In the genomic region with DNA sequence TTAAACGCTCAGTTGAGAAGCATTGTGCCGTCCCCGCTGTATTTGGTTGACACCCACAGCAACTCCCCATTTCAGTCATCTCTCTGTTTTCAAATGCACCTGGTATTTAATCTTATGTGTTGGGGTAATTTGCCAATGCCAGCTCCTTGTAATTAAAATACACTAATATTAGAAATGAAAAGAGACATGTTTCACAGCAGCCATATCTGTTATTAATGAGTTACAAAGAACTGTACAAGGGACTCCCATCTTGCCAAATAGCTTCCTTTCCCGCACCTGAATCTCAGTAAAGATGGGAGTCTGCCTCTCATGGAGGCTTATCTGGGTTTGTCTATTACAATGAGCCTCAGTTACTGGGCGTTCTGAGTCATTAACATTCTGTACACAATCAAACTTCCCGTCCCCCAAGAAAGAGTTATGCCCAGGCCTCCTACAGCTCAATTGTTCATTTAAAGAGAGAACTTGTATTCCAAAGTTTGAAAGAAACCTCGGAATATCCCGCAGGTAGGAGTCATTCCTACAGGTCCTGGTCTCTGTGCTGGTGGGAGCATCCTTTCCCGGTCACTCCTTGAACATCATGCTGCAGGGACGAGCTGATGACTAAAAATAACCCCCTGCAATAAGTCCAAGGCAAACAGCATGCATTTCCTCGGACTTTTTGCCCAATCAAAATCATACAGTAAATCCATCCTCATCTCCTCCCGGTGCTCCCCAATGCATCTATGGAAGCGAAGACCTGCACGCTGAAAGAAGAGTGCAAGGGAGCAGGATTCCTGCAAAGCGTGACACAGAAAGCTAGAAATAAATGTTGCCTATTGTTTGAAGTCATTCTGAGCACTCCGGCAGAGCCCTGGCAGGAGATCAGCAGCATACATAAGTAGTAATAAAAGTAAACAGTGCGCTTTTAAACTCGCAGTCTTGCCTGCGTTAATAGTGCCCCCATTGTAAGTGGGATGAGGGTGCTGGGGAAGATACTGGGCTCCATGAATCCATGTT, we compare ENCODE assay signal across 12 cellular contexts. TPM values are rescaled to one million over a fixed set of nuclear protein-coding genes. Genes with fewer than 3 reads are reported as not detected.
DNase-seq lines count a peak whose midpoint lies in the region; ATAC-seq and TF ChIP-seq lines count a peak whose summit lies in the region.
"Had no signal": no experiment of that assay in that cellular context is flagged by ENCODE, and none has a peak within 500 bp of the region (broad histone marks: within the 10 kb centered on the region; RNA-seq: fewer than 3 reads in every experiment).

No MANE protein-coding gene starts in this region.

- POLR2A ChIA-PET in WTC11 (lab: Charles Lee) = no interaction called here

- no peak overlapping the region for H3K9ac ChIP-seq in rectal smooth muscle tissue (ENCODE audit: low read length)

- H3K4me1 Mint-ChIP-seq in WTC11 = peaks cover 41% of the 10 kb centered on the region

- H3K27me3 ChIP-seq in rectal smooth muscle tissue (ENCODE audit: control insufficient read depth, insufficient read depth, low read length) = no peaks in the 10 kb centered on the region

- H3K4me1 ChIP-seq in rectal smooth muscle tissue (ENCODE audit: control insufficient read depth, insufficient read depth, low read length) = no peaks in the 10 kb centered on the region
- H3K4me1 ChIP-seq: colonic mucosa had no signal

- no peaks in the 10 kb centered on the region for H3K36me3 ChIP-seq in rectal smooth muscle tissue (ENCODE audit: control insufficient read depth, insufficient read depth, low read length)
- H3K36me3 ChIP-seq: colonic mucosa had no signal

- DNase-seq in G401 (ENCODE audit: low spot score) (peak; percentile 72), WTC11 (ENCODE audit: low spot score) (no peak), foreskin melanocyte (peak; percentile 42), MV-4-11 (lab: John Stamatoyannopoulos, UW) (no peak), ACHN (no peak), omental fat pad (ENCODE audit: low spot score) (no peak)
- DNase-seq: activated CD4-positive, alpha-beta T cell treated with anti-CD3 and anti-CD28 coated beads, Interleukin-2, amount 10 ng/mL, durations not matched to agents 24 days and 14 days; colonic mucosa; NCI-H524 treated with DMSO at 0.1 percent for 48 hours had no signal

- H3K36me3 Mint-ChIP-seq in WTC11 = no peaks in the 10 kb centered on the region

- H3K27ac Mint-ChIP-seq in WTC11 = no peak overlapping the region
- H3K27ac Mint-ChIP-seq: activated CD4-positive, alpha-beta T cell treated with anti-CD3 and anti-CD28 coated beads, Interleukin-2, amount 10 ng/mL, durations not matched to agents 24 days and 14 days had no signal

- ATAC-seq in WTC11 (no peak), GM21576 (IDR thresholded peaks at IDR 0.05; ENCODE audit: unreplicated experiment) (no peak), omental fat pad (ENCODE audit: low FRiP score) (no peak)

- no peak overlapping the region for H3K27ac ChIP-seq in rectal smooth muscle tissue (ENCODE audit: low read depth, low read length)
- H3K27ac ChIP-seq: colonic mucosa, HL-60 had no signal

- H3K4me3 ChIP-seq in rectal smooth muscle tissue (ENCODE audit: low read length) = peak overlapping the region; percentile 50

- in situ Hi-C loops in G401 (cut with HindIII; ENCODE audit: low sequenced_read_pairs) (no loop called here), ACHN (cut with HindIII; ENCODE audit: low pct_ligation_motif_present, low pct_unique_long_range_greater_than_20kb, low sequenced_read_pairs) (no loop called here)

- H3K4me3 Mint-ChIP-seq in WTC11 = peak overlapping the region; percentile 73

- no peak for TF ChIP-seq CTCF in WTC11 (IDR thresholded peaks at IDR 0.05)
- no peak for TF ChIP-seq CTCF in omental fat pad (IDR thresholded peaks at IDR 0.05)

- no peaks in the 10 kb centered on the region for H3K9me3 Mint-ChIP-seq in WTC11
- H3K9me3 Mint-ChIP-seq: activated CD4-positive, alpha-beta T cell treated with anti-CD3 and anti-CD28 coated beads, Interleukin-2, amount 10 ng/mL, durations not matched to agents 24 days and 14 days had no signal

- H3K27me3 Mint-ChIP-seq in WTC11 (ENCODE audit: low read depth) = peaks cover 20% of the 10 kb centered on the region

- CTCF ChIA-PET in WTC11 (lab: Charles Lee) = interaction anchor here (1.2 to 1.8 kb wide), 2 partner anchors 14 to 272 kb away, joined by 4 to 5 read pairs; no protein-coding TSS in a partner anchor

TF ChIP-seq in WTC11, 78 proteins besides CTCF, POLR2A, EP300 and RAD21 (continues in another document):
- TF ChIP-seq FOXP4 (CRISPR knock-in tag; IDR thresholded peaks at IDR 0.05) (no peak), NR3C1 (CRISPR knock-in tag; conservative IDR thresholded peaks at IDR 0.05; ENCODE audit: low read depth) (no peak), ATF6 (CRISPR knock-in tag; IDR thresholded peaks at IDR 0.05) (no peak), AFF4 (CRISPR knock-in tag; IDR thresholded peaks at IDR 0.05; ENCODE audit: borderline replicate concordance) (no peak)
- TF ChIP-seq, protein P1, sequence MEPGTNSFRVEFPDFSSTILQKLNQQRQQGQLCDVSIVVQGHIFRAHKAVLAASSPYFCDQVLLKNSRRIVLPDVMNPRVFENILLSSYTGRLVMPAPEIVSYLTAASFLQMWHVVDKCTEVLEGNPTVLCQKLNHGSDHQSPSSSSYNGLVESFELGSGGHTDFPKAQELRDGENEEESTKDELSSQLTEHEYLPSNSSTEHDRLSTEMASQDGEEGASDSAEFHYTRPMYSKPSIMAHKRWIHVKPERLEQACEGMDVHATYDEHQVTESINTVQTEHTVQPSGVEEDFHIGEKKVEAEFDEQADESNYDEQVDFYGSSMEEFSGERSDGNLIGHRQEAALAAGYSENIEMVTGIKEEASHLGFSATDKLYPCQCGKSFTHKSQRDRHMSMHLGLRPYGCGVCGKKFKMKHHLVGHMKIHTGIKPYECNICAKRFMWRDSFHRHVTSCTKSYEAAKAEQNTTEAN (CRISPR knock-in tag; IDR thresholded peaks at IDR 0.05) = no peak
- TF ChIP-seq, protein P2, sequence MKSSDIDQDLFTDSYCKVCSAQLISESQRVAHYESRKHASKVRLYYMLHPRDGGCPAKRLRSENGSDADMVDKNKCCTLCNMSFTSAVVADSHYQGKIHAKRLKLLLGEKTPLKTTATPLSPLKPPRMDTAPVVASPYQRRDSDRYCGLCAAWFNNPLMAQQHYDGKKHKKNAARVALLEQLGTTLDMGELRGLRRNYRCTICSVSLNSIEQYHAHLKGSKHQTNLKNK (CRISPR knock-in tag; IDR thresholded peaks at IDR 0.05) = no peak

RNA-seq across cellular contexts. Expression of gene NDP, which starts 0.9 kb away (rescaled TPM):
- total RNA-seq in G401 (2014; rRNA removed; shearing (Covaris generic)) = not detected in 2 replicates
- 0.23 to 0.28 TPM (median 0.27 TPM) in 3 replicates for total RNA-seq in WTC11 (2021)
- total RNA-seq in omental fat pad = under 1 TPM in 1 of 4 donors, not detected in 3; 0.63 TPM
- total RNA-seq: activated CD4-positive, alpha-beta T cell treated with anti-CD3 and anti-CD28 coated beads, Interleukin-2, amount 10 ng/mL, durations not matched to agents 24 days and 14 days had no signal

Comparison
In these comparisons a context has a peak if more than half of its experiments do, and no peak if none do; other contexts are left out.
1. DNase-seq: peak in G401 (single experiment) and foreskin melanocyte (single experiment); none in WTC11 (single experiment), MV-4-11 (single experiment), ACHN (single experiment) and omental fat pad (single experiment).